2 cellular contexts compared by ENCODE assay signal in genomic region chr4:39529534-39529933, GRCh38.
A peak's percentile ranks its signal among the peaks of the same experiment; 100 is the strongest.
TF ChIP-seq lines count a peak whose summit lies in the region.

No MANE protein-coding gene starts in this region.

TF ChIP-seq in WTC11, 78 proteins besides CTCF, POLR2A, EP300 and RAD21 (continues in another document):
- no peak for TF ChIP-seq HMGA2 (CRISPR knock-in tag; IDR thresholded peaks at IDR 0.05)
- no peak for TF ChIP-seq ATF3 (CRISPR knock-in tag; conservative IDR thresholded peaks at IDR 0.05)
- TF ChIP-seq ZSCAN18 (CRISPR knock-in tag; IDR thresholded peaks at IDR 0.05) = no peak
- no peak for TF ChIP-seq ELF4 (CRISPR knock-in tag; IDR thresholded peaks at IDR 0.05; ENCODE audit: low read depth)
- no peak for TF ChIP-seq ZNF425 (CRISPR knock-in tag; conservative IDR thresholded peaks at IDR 0.05)
- no peak for TF ChIP-seq SMAD4 (CRISPR knock-in tag; IDR thresholded peaks at IDR 0.05)
- TF ChIP-seq MLX (CRISPR knock-in tag; IDR thresholded peaks at IDR 0.05) = no peak
- TF ChIP-seq AR (CRISPR knock-in tag; IDR thresholded peaks at IDR 0.05) = no peak
- no peak for TF ChIP-seq ZNF138 (CRISPR knock-in tag; conservative IDR thresholded peaks at IDR 0.05)
- no peak for TF ChIP-seq ZNF532 (CRISPR knock-in tag; IDR thresholded peaks at IDR 0.05; ENCODE audit: borderline replicate concordance)
- TF ChIP-seq IRF2 (CRISPR knock-in tag; IDR thresholded peaks at IDR 0.05; ENCODE audit: borderline replicate concordance, low read depth) = no peak
- TF ChIP-seq CREB1 (CRISPR knock-in tag; IDR thresholded peaks at IDR 0.05) = no peak

TF ChIP-seq in HepG2, 621 proteins besides CTCF, POLR2A, EP300 and RAD21:
- TF ChIP-seq HMG20B (CRISPR knock-in tag; conservative IDR thresholded peaks at IDR 0.05) (no peak), ZKSCAN5 (CRISPR knock-in tag; IDR thresholded peaks at IDR 0.05) (no peak), HNF4A (CRISPR knock-in tag; IDR thresholded peaks at IDR 0.05) (0 out of 2 replicates have a peak, but pooled peaks have one; percentile 26), ZGPAT (CRISPR knock-in tag; IDR thresholded peaks at IDR 0.05) (0 out of 2 replicates have a peak, but pooled peaks have one; percentile 3), CHD4 (IDR thresholded peaks at IDR 0.05; ENCODE audit: borderline replicate concordance, low read length) (no peak)
